In the genomic region with DNA sequence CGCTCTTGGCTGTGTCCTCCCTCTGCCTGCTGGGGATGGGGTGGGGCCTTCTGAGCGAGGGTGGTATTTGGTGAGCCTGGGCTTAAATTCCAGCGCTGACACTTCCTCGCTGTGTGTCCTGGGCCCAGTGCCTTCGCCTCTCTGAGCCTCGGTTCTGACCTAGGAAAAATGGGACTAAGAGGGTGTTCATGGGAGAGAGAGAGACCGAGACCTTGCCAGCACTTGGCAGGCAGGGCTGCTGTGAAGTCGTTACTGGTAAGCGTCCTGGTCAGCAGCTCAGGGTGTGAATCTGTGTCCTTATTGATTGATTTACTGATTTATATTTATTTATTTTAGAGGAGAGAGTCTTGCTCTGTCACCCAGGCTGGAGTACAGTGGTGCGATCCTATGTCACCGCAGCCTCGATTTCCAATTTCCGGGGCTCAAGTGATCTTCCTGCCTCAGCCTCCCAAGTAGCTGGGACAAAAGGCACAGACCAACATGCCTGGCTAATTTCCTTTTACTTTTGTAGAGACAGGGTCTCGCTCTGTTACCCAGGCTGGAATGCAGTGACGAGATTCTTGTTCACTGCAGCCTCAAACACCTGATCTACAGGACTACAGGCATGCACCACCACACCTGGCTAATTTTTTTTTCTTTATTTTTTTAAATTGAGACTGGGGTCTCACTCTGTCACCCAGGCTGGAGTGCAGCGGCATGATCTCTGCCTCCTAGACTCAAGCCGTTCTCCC, we compare ENCODE assay signal across 9 cellular contexts. TPM values are rescaled to one million over a fixed set of nuclear protein-coding genes. Genes with fewer than 3 reads are reported as not detected.
DNase-seq lines count a peak whose midpoint lies in the region; ATAC-seq and TF ChIP-seq lines count a peak whose summit lies in the region.
"Had no signal": no experiment of that assay in that cellular context is flagged by ENCODE, and none has a peak within 500 bp of the region (broad histone marks: within the 10 kb centered on the region; RNA-seq: fewer than 3 reads in every experiment).

No MANE protein-coding gene starts in this region.

- intact Hi-C loops in heart right ventricle (cut with DNase I) = loop anchor here in 2 of 10 donors (5.0 kb wide), 1 partner anchor 37 kb away; no protein-coding TSS in a partner anchor
- intact Hi-C loops in Right ventricle myocardium superior (cut with DNase I) = no loop called here
- intact Hi-C loops in uterus (cut with DNase I; ENCODE audit: low total_unique reads) = no loop called here
- intact Hi-C loops in aorta (cut with DNase I) = no loop called here

- DNase-seq in heart right ventricle (no peak), Right ventricle myocardium superior (no peak), caudate nucleus (lab: John Stamatoyannopoulos, UW) (no peak), uterus (no peak), cerebellar cortex (ENCODE audit: low spot score) (no peak), aorta (no peak)
- DNase-seq: NCI-H187 had no signal

- TF ChIP-seq CTCF in heart right ventricle (IDR thresholded peaks at IDR 0.05) (no peak), uterus (IDR thresholded peaks at IDR 0.05) (no peak)

- no peak for TF ChIP-seq POLR2A in uterus (IDR thresholded peaks at IDR 0.05)

- peak overlapping the region; percentile 61 to 98 (median 96) for H3K27ac ChIP-seq in heart right ventricle
- peak overlapping the region; percentile 79 for H3K27ac ChIP-seq in caudate nucleus (ENCODE audit: low read depth, low read length)
- peak overlapping the region; percentile 81 for H3K27ac ChIP-seq in muscle layer of colon (ENCODE audit: low read depth, low read length)
- H3K27ac ChIP-seq in uterus = peak overlapping the region; percentile 92 to 97
- H3K27ac ChIP-seq in aorta (ENCODE audit: low read depth in 1 of 2, low read length in 2 of 2) = peak overlapping the region in 1 of 2 donors; percentile 48

- H3K4me1 ChIP-seq in heart right ventricle (peaks cover 9 to 79% (median 73%) of the 10 kb centered on the region in 9 donors), muscle layer of colon (ENCODE audit: insufficient read depth, low read length) (peaks cover 23% of the 10 kb centered on the region), uterus (peaks cover 0 to 16% of the 10 kb centered on the region in 2 donors), aorta (ENCODE audit: control insufficient read depth in 1 of 2, insufficient read depth in 2 of 2, low read length in 2 of 2) (no peaks in the 10 kb centered on the region)

- H3K27me3 ChIP-seq in heart right ventricle = no peaks in the 10 kb centered on the region
- no peaks in the 10 kb centered on the region for H3K27me3 ChIP-seq in muscle layer of colon (ENCODE audit: control insufficient read depth in 1 of 2, insufficient read depth in 2 of 2, low read length in 2 of 2)
- H3K27me3 ChIP-seq in uterus = no peaks in the 10 kb centered on the region
- no peaks in the 10 kb centered on the region for H3K27me3 ChIP-seq in aorta (ENCODE audit: control insufficient read depth in 1 of 2, insufficient read depth in 2 of 2, low read length in 1 of 2)

- ATAC-seq in heart right ventricle = no peak
- ATAC-seq in Right ventricle myocardium superior (ENCODE audit: poor library complexity) = no peak
- ATAC-seq in HG03097 (IDR thresholded peaks at IDR 0.05; ENCODE audit: low FRiP score, unreplicated experiment) = no peak
- no peak for ATAC-seq in aorta (ENCODE audit: low FRiP score)

- H3K4me3 ChIP-seq in heart right ventricle = peak overlapping the region in 8 of 10 donors; percentile 77 to 99 (median 92)
- H3K4me3 ChIP-seq in muscle layer of colon (ENCODE audit: low read depth in 1 of 2, low read length in 2 of 2) = no peak overlapping the region
- H3K4me3 ChIP-seq in uterus = no peak overlapping the region
- no peak overlapping the region for H3K4me3 ChIP-seq in aorta (ENCODE audit: low read length in 2 of 2)

- WGBS in heart right ventricle, 2 donors = 59 to 65% methylated on average over 17 of the region's 17 CpGs
- WGBS in aorta, 2 donors = 61 to 68% methylated on average over 17 of the region's 17 CpGs

- no peak overlapping the region for H3K9ac ChIP-seq in muscle layer of colon (ENCODE audit: low read length)

- H3K36me3 ChIP-seq in heart right ventricle (peaks cover 0 to 24% (median 0%) of the 10 kb centered on the region in 9 donors), muscle layer of colon (ENCODE audit: insufficient read depth, low read length) (no peaks in the 10 kb centered on the region), uterus (no peaks in the 10 kb centered on the region), aorta (ENCODE audit: control insufficient read depth in 1 of 2, insufficient read depth in 2 of 2, low read length in 1 of 2) (no peaks in the 10 kb centered on the region)

- H3K9me3 ChIP-seq in heart right ventricle (no peaks in the 10 kb centered on the region), muscle layer of colon (ENCODE audit: low read length) (no peaks in the 10 kb centered on the region), uterus (no peaks in the 10 kb centered on the region), aorta (ENCODE audit: control insufficient read depth, low read length) (no peaks in the 10 kb centered on the region)

RNA-seq across cellular contexts. Expression of gene PKN1, which starts 2.4 kb away (rescaled TPM):
- 100 to 1,000 TPM in 9 of 10 donors, 10 to 100 TPM in 1; 85.2 to 176 (median 126) TPM for total RNA-seq in heart right ventricle
- polyA plus RNA-seq in heart right ventricle = 100 to 1,000 TPM; 108 to 146 TPM
- 129 TPM for total RNA-seq in Right ventricle myocardium superior
- total RNA-seq in uterus = 100 to 1,000 TPM in 1 of 4 donors, 10 to 100 TPM in 3; 56.2 to 129 (median 82.4) TPM
- total RNA-seq in aorta = 100 to 1,000 TPM; 106 to 112 TPM
- 10 to 100 TPM; 38.7 to 68.1 TPM for polyA plus RNA-seq in aorta

RNA-seq across cellular contexts. Expression of gene DDX39A, which starts 16.3 kb away (rescaled TPM):
- total RNA-seq in heart right ventricle = 10 to 100 TPM; 15.4 to 39.6 (median 21.7) TPM
- polyA plus RNA-seq in heart right ventricle = 100 to 1,000 TPM in 1 of 2 donors, 10 to 100 TPM in 1; 78.3 to 110 TPM
- 29.1 TPM for total RNA-seq in Right ventricle myocardium superior
- total RNA-seq in uterus = 10 to 100 TPM; 41.3 to 91.2 (median 52.8) TPM
- total RNA-seq in aorta = 10 to 100 TPM; 45.0 to 49.5 TPM
- polyA plus RNA-seq in aorta = 10 to 100 TPM; 28.5 to 98.7 TPM

RNA-seq across cellular contexts. Expression of gene PTGER1, which starts 39.7 kb away (rescaled TPM):
- total RNA-seq in heart right ventricle (under 1 TPM in 1 of 10 donors, not detected in 9; 0.17 TPM), Right ventricle myocardium superior (not detected), uterus (1 to 10 TPM in 1 of 4 donors, under 1 TPM in 1, not detected in 2; 0.30 to 1.2 TPM), aorta (1 to 10 TPM; 2.3 to 4.4 TPM)
- polyA plus RNA-seq in heart right ventricle (under 1 TPM in 1 of 2 donors, not detected in 1; 0.16 TPM), aorta (not detected)

RNA-seq across cellular contexts. Expression of gene ADGRE5, which starts 54.2 kb away (rescaled TPM):
- 10 to 100 TPM; 24.0 to 58.0 (median 32.8) TPM for total RNA-seq in heart right ventricle
- 10 to 100 TPM; 14.5 to 30.6 TPM for polyA plus RNA-seq in heart right ventricle
- 32.9 TPM for total RNA-seq in Right ventricle myocardium superior
- total RNA-seq in uterus = 100 to 1,000 TPM in 1 of 4 donors, 10 to 100 TPM in 3; 32.1 to 217 (median 57.7) TPM
- total RNA-seq in aorta = 100 to 1,000 TPM; 158 to 337 TPM
- polyA plus RNA-seq in aorta = 10 to 100 TPM; 38.6 to 92.7 TPM

Comparison
In these comparisons a context has a peak if more than half of its experiments do, and no peak if none do; other contexts are left out.
1. H3K4me3 ChIP-seq: peak in heart right ventricle (8 of 10); none in muscle layer of colon (0 of 2), uterus (0 of 2) and aorta (0 of 2).